10 cellular contexts compared by ENCODE assay signal in genomic region chr3:126959921-126960603, GRCh38. TPM values are rescaled to one million over a fixed set of nuclear protein-coding genes. Genes with fewer than 3 reads are reported as not detected.
DNase-seq lines count a peak whose midpoint lies in the region; ATAC-seq and TF ChIP-seq lines count a peak whose summit lies in the region.
"Had no signal": no experiment of that assay in that cellular context is flagged by ENCODE, and none has a peak within 500 bp of the region (broad histone marks: within the 10 kb centered on the region; RNA-seq: fewer than 3 reads in every experiment).

No MANE protein-coding gene starts in this region.

- H3K9me3 ChIP-seq in left ventricle myocardium inferior (replicated peaks) (no peaks in the 10 kb centered on the region), heart right ventricle (no peaks in the 10 kb centered on the region), adrenal gland (replicated peaks in 1 of 3) (no peaks in the 10 kb centered on the region), A673 (ENCODE audit: low read depth, low read length, poor library complexity, severe bottlenecking) (no peaks in the 10 kb centered on the region)
- H3K9me3 ChIP-seq: ovary had no signal

- WGBS in heart right ventricle, 2 donors, result 79 to 83% methylated on average over 17 of the region's 17 CpGs
- WGBS in adrenal gland, 4 donors, result 78 to 82% (median 81%) methylated on average over 15 to 17 of the region's 17 CpGs

- peak overlapping the region; percentile 84 for H3K27ac Mint-ChIP-seq in type B pancreatic cell

- no peak overlapping the region for H3K4me3 ChIP-seq in left ventricle myocardium inferior
- no peak overlapping the region for H3K4me3 ChIP-seq in heart right ventricle
- no peak overlapping the region for H3K4me3 ChIP-seq in adrenal gland
- H3K4me3 ChIP-seq in A673 (ENCODE audit: low read depth, low read length, poor library complexity, severe bottlenecking), result no peak overlapping the region
- H3K4me3 ChIP-seq: ovary had no signal

- peak overlapping the region; percentile 51 for H3K4me3 Mint-ChIP-seq in type B pancreatic cell

- peaks cover 23% of the 10 kb centered on the region for H3K4me1 Mint-ChIP-seq in type B pancreatic cell (ENCODE audit: unreplicated experiment)

- peaks cover 25% of the 10 kb centered on the region for H3K4me1 ChIP-seq in left ventricle myocardium inferior
- H3K4me1 ChIP-seq in heart right ventricle, result peaks cover 11 to 26% (median 24%) of the 10 kb centered on the region in 9 donors
- H3K4me1 ChIP-seq in adrenal gland (replicated peaks in 1 of 2), result peaks cover 14 to 23% of the 10 kb centered on the region in 2 donors
- H3K4me1 ChIP-seq in A673 (ENCODE audit: insufficient read depth, low read length, poor library complexity, severe bottlenecking), result no peaks in the 10 kb centered on the region

- H3K27ac ChIP-seq in left ventricle myocardium inferior (replicated peaks) (peak overlapping the region; percentile 79), heart right ventricle (peak overlapping the region in 5 of 10 donors; percentile 36 to 77 (median 68)), adrenal gland (peak overlapping the region in 2 of 5 donors; percentile 49 to 79), A673 (ENCODE audit: low read depth, low read length, poor library complexity, severe bottlenecking) (no peak overlapping the region)

- POLR2A ChIA-PET in A673 (lab: Charles Lee; ENCODE audit: low non-redundant PET), result no interaction called here

- peaks cover 3% of the 10 kb centered on the region for H3K27me3 Mint-ChIP-seq in type B pancreatic cell

- BruUV-seq in A673 (replicated peaks; lab: Mats Ljungman, UMichigan), result no TSS peak

- DNase-seq in left ventricle myocardium inferior (peak; percentile 9), heart right ventricle (no peak), adrenal gland (no peak), hippocampal formation (lab: John Stamatoyannopoulos, UW) (peak; percentile 35 to 36), type B pancreatic cell (ENCODE audit: extremely low spot score, unreplicated experiment) (no peak), A673 (ENCODE audit: low spot score) (no peak)
- DNase-seq in activated CD4-positive, alpha-beta T cell treated with anti-CD3 and anti-CD28 coated beads for 4 hours, result no peak
- DNase-seq: GDM1 had no signal

- ATAC-seq in heart right ventricle (no peak), GM19023 (IDR thresholded peaks at IDR 0.05; ENCODE audit: unreplicated experiment) (no peak)

- intact Hi-C loops in left ventricle myocardium inferior (cut with micrococcal nuclease), result no loop called here
- intact Hi-C loops in heart right ventricle (cut with DNase I), result no loop called here
- intact Hi-C loops in adrenal gland (cut with DNase I), result no loop called here
- intact Hi-C loops in A673 (cut with micrococcal nuclease; ENCODE audit: unreplicated experiment), result no loop called here

- no peak for TF ChIP-seq POLR2A in adrenal gland (IDR thresholded peaks at IDR 0.05)

- peaks cover 4% of the 10 kb centered on the region for H3K36me3 Mint-ChIP-seq in type B pancreatic cell

- CTCF ChIA-PET in A673 (lab: Charles Lee), result no interaction called here

- H3K9me3 Mint-ChIP-seq in type B pancreatic cell, result no peaks in the 10 kb centered on the region

- no peak for TF ChIP-seq CTCF in left ventricle myocardium inferior (IDR thresholded peaks at IDR 0.05; ENCODE audit: borderline replicate concordance)
- TF ChIP-seq CTCF in heart right ventricle (IDR thresholded peaks at IDR 0.05), result peak in 2 of 9 donors; percentile 7 to 12
- TF ChIP-seq CTCF in adrenal gland (IDR thresholded peaks at IDR 0.05), result peak in 4 of 6 experiments; percentile 8 to 41 (median 25)
- peak; percentile 55 for TF ChIP-seq CTCF in type B pancreatic cell (conservative IDR thresholded peaks at IDR 0.05)
- TF ChIP-seq CTCF in A673 (conservative IDR thresholded peaks at IDR 0.05; ENCODE audit: low read depth, low read length), result no peak

- no peaks in the 10 kb centered on the region for H3K27me3 ChIP-seq in left ventricle myocardium inferior (ENCODE audit: low read depth)
- H3K27me3 ChIP-seq in heart right ventricle, result no peaks in the 10 kb centered on the region
- H3K27me3 ChIP-seq in adrenal gland, result no peaks in the 10 kb centered on the region
- H3K27me3 ChIP-seq in A673 (replicated peaks; ENCODE audit: insufficient read depth, low read depth, low read length, poor library complexity), result no peaks in the 10 kb centered on the region
- H3K27me3 ChIP-seq: ovary had no signal

- H3K36me3 ChIP-seq in left ventricle myocardium inferior (no peaks in the 10 kb centered on the region), heart right ventricle (no peaks in the 10 kb centered on the region), adrenal gland (replicated peaks in 1 of 2) (no peaks in the 10 kb centered on the region), A673 (ENCODE audit: insufficient read depth, low read length, poor library complexity, severe bottlenecking) (no peaks in the 10 kb centered on the region)
- H3K36me3 ChIP-seq: ovary had no signal

RNA-seq across cellular contexts. Expression of gene PLXNA1, which starts 22.9 kb away (rescaled TPM):
- total RNA-seq in left ventricle myocardium inferior (26.4 TPM), heart right ventricle (10 to 100 TPM; 19.0 to 29.7 (median 25.1) TPM), adrenal gland (10 to 100 TPM; 17.9 to 28.4 (median 21.7) TPM), type B pancreatic cell (ENCODE audit: low replicate concordance) (55.9 and 59.2 TPM in 2 replicates), A673 (2021) (33.6 and 38.4 TPM in 2 replicates)
- polyA plus RNA-seq in heart right ventricle (10 to 100 TPM; 14.3 to 14.8 TPM), adrenal gland (10 to 100 TPM; 10.3 to 29.9 (median 15.1) TPM)

Comparison
In these comparisons a context has a peak if more than half of its experiments do, and no peak if none do; other contexts are left out.
1. DNase-seq: peak in left ventricle myocardium inferior (single experiment) and hippocampal formation (2 of 2); none in heart right ventricle (0 of 2), adrenal gland (0 of 7), type B pancreatic cell (single experiment), A673 (single experiment) and activated CD4-positive, alpha-beta T cell treated with anti-CD3 and anti-CD28 coated beads for 4 hours (0 of 2).
2. CTCF ChIP-seq: peak in adrenal gland (4 of 6) and type B pancreatic cell (single experiment); none in left ventricle myocardium inferior (single experiment) and A673 (single experiment).